8 cellular contexts compared by ENCODE assay signal in genomic region chr1:161119379-161120061, GRCh38. TPM values are rescaled to one million over a fixed set of nuclear protein-coding genes. Genes with fewer than 3 reads are reported as not detected.
A peak's percentile ranks its signal among the peaks of the same experiment; 100 is the strongest.
DNase-seq lines count a peak whose midpoint lies in the region; ATAC-seq and TF ChIP-seq lines count a peak whose summit lies in the region.

No MANE protein-coding gene starts in this region.

- no peaks in the 10 kb centered on the region for H3K27me3 Mint-ChIP-seq in activated T-helper 17 cell treated with anti-CD3 and anti-CD28 coated beads, Interleukin-2, amount 50 U/mL, for 72 hours

- no peaks in the 10 kb centered on the region for H3K9me2 ChIP-seq in PC-3 (replicated peaks; ENCODE audit: low read length)

- H3K4me3 ChIP-seq in DND-41 (ENCODE audit: low read depth in 1 of 2, low read length in 2 of 2) = peak overlapping the region in 1 of 2 experiments; percentile 87; a peak in 2 of 4 replicates
- H3K4me3 ChIP-seq in PC-3 (ENCODE audit: low read length) = peak overlapping the region; percentile 85; the same call in 1 of the 2 replicates
- H3K4me3 ChIP-seq in retinal pigment epithelial cell (ENCODE audit: low read length) = peak overlapping the region; percentile 2

- H3K4me2 ChIP-seq in DND-41 (ENCODE audit: insufficient read depth, low read length) (peak overlapping the region; percentile 75), PC-3 (ENCODE audit: low read length) (peak overlapping the region; percentile 83)

- peak; percentile 52 for TF ChIP-seq CTCF in DND-41 (IDR thresholded peaks at IDR 0.05; ENCODE audit: borderline replicate concordance, extremely low read depth, low read length, poor library complexity, severe bottlenecking)
- TF ChIP-seq CTCF in PC-3 (conservative IDR thresholded peaks at IDR 0.05; ENCODE audit: low read depth, low read length) = peak; percentile 72
- peak; percentile 56 for TF ChIP-seq CTCF in retinal pigment epithelial cell (conservative IDR thresholded peaks at IDR 0.05; ENCODE audit: low read depth, low read length)

- H3K4me1 ChIP-seq in DND-41 (ENCODE audit: insufficient read depth, low read length) = peaks cover 50% of the 10 kb centered on the region
- peaks cover 41% of the 10 kb centered on the region for H3K4me1 ChIP-seq in PC-3 (ENCODE audit: insufficient read depth, low read length)

- peak; percentile 50 for ATAC-seq in DND-41 (ENCODE audit: insufficient read depth, low read depth)
- ATAC-seq in PC-3 = peak; percentile 23
- ATAC-seq in activated T-helper 17 cell treated with anti-CD3 and anti-CD28 coated beads, Interleukin-2, amount 50 U/mL, for 72 hours (replicated peaks) = peak; percentile 64

- H3K36me3 Mint-ChIP-seq in activated T-helper 17 cell treated with anti-CD3 and anti-CD28 coated beads, Interleukin-2, amount 50 U/mL, for 72 hours (ENCODE audit: low read depth) = peaks cover 97% of the 10 kb centered on the region

- H3K27me3 ChIP-seq in DND-41 (ENCODE audit: insufficient read depth, low read length, poor library complexity) = no peaks in the 10 kb centered on the region
- H3K27me3 ChIP-seq in PC-3 (ENCODE audit: low read length) = no peaks in the 10 kb centered on the region

- peaks cover 29% of the 10 kb centered on the region for H4K20me1 ChIP-seq in DND-41 (ENCODE audit: insufficient read depth, low read length)
- peaks cover 9% of the 10 kb centered on the region for H4K20me1 ChIP-seq in PC-3 (ENCODE audit: low read length)

- H3F3A ChIP-seq in PC-3 (ENCODE audit: low read length, unreplicated experiment) = peaks cover 4% of the 10 kb centered on the region

- POLR2A ChIA-PET in HEK293T (lab: Yijun Ruan, JAX) (no interaction called here), PC-3 (lab: Charles Lee; ENCODE audit: unreplicated experiment) (no interaction called here)

- H3K9me3 ChIP-seq in DND-41 (ENCODE audit: insufficient read depth, low read length, severe bottlenecking) (no peaks in the 10 kb centered on the region), PC-3 (ENCODE audit: low read length) (no peaks in the 10 kb centered on the region)

- H3K4me3 Mint-ChIP-seq in activated T-helper 17 cell treated with anti-CD3 and anti-CD28 coated beads, Interleukin-2, amount 50 U/mL, for 72 hours = peak overlapping the region; percentile 93

- H3K27ac ChIP-seq in DND-41 (ENCODE audit: low read length) (no peak overlapping the region; the same call in 1 of the 2 replicates), PC-3 (ENCODE audit: low read length) (peak overlapping the region; percentile 77)

- BruUV-seq in PC-3 (replicated peaks; lab: Mats Ljungman, UMichigan) = no TSS peak

- H3K9ac ChIP-seq in DND-41 (ENCODE audit: low read depth, low read length) (peak overlapping the region; percentile 76; the same call in 1 of the 2 replicates), PC-3 (ENCODE audit: low read length) (peak overlapping the region; percentile 94; the same call in 1 of the 2 replicates)

- H3K36me3 ChIP-seq in DND-41 (ENCODE audit: insufficient read depth, low read length) (peaks cover 65% of the 10 kb centered on the region), PC-3 (ENCODE audit: low read depth, low read length) (peaks cover 48% of the 10 kb centered on the region)

- intact Hi-C loops in PC-3 (cut with micrococcal nuclease) = loop anchor here (1.0 to 10.0 kb wide), 3 partner anchors 13 to 95 kb away; partner anchors contain the start of genes DEDD, F11R and USP21

- peak; percentile 30 for DNase-seq in DND-41
- peak; percentile 71 for DNase-seq in HEK293T (ENCODE audit: extremely low spot score)
- peak; percentile 76 for DNase-seq in PC-3
- DNase-seq in foreskin melanocyte = peak; percentile 44
- DNase-seq in retinal pigment epithelial cell (ENCODE audit: low read depth) = peak; percentile 48
- DNase-seq in NCI-H2171 (lab: John Stamatoyannopoulos, UW) = no peak
- DNase-seq in SHP77 (lab: John Stamatoyannopoulos, UW) = no peak

- H3K27ac Mint-ChIP-seq in activated T-helper 17 cell treated with anti-CD3 and anti-CD28 coated beads, Interleukin-2, amount 50 U/mL, for 72 hours = peak overlapping the region; percentile 80

- no peak overlapping the region for H2AFZ ChIP-seq in DND-41 (ENCODE audit: low read depth, low read length)
- no peak overlapping the region for H2AFZ ChIP-seq in PC-3 (ENCODE audit: low read length)

- peaks cover 60% of the 10 kb centered on the region for H3K79me2 ChIP-seq in DND-41 (ENCODE audit: insufficient read depth, low read length)
- H3K79me2 ChIP-seq in PC-3 (ENCODE audit: low read length) = peaks cover 52% of the 10 kb centered on the region

- H3K9me3 Mint-ChIP-seq in activated T-helper 17 cell treated with anti-CD3 and anti-CD28 coated beads, Interleukin-2, amount 50 U/mL, for 72 hours = no peaks in the 10 kb centered on the region

- CTCF ChIA-PET in HEK293T (lab: Yijun Ruan, JAX) (no interaction called here), PC-3 (lab: Charles Lee) (no interaction called here)

- H3K4me1 Mint-ChIP-seq in activated T-helper 17 cell treated with anti-CD3 and anti-CD28 coated beads, Interleukin-2, amount 50 U/mL, for 72 hours = peaks cover 29% of the 10 kb centered on the region

TF ChIP-seq in HEK293T, 16 proteins besides CTCF, POLR2A, EP300 and RAD21:
- TF ChIP-seq L3MBTL2 (conservative IDR thresholded peaks at IDR 0.05) (0 out of 2 replicates have a peak, but pooled peaks have one; percentile 7), SP1 (IDR thresholded peaks at IDR 0.05) (no peak)

RNA-seq across cellular contexts. Expression of gene NIT1, which starts 1.6 kb away (rescaled TPM):
- 18.1 and 27.0 TPM in 2 replicates for total RNA-seq in PC-3 (2014; rRNA removed)
- 10 to 100 TPM; 38.9 to 74.6 TPM for total RNA-seq in activated T-helper 17 cell treated with anti-CD3 and anti-CD28 coated beads, Interleukin-2, amount 50 U/mL, for 72 hours

RNA-seq across cellular contexts. Expression of gene PFDN2, which starts 1.7 kb away (rescaled TPM):
- 174 and 197 TPM in 2 replicates for total RNA-seq in PC-3 (2014; rRNA removed)
- 100 to 1,000 TPM in 1 of 2 donors, 10 to 100 TPM in 1; 72.1 to 107 TPM for total RNA-seq in activated T-helper 17 cell treated with anti-CD3 and anti-CD28 coated beads, Interleukin-2, amount 50 U/mL, for 72 hours

RNA-seq across cellular contexts. Expression of gene DEDD, which starts 12.9 kb away (rescaled TPM):
- 23.4 and 39.2 TPM in 2 replicates for total RNA-seq in PC-3 (2014; rRNA removed)
- total RNA-seq in activated T-helper 17 cell treated with anti-CD3 and anti-CD28 coated beads, Interleukin-2, amount 50 U/mL, for 72 hours = 10 to 100 TPM; 39.9 to 41.3 TPM

RNA-seq across cellular contexts. Expression of gene KLHDC9, which starts 21.4 kb away (rescaled TPM):
- total RNA-seq in PC-3 (2014; rRNA removed) = 3.2 and 3.3 TPM in 2 replicates
- total RNA-seq in activated T-helper 17 cell treated with anti-CD3 and anti-CD28 coated beads, Interleukin-2, amount 50 U/mL, for 72 hours = not detected

RNA-seq across cellular contexts. Expression of gene NECTIN4, which starts 30.2 kb away (rescaled TPM):
- 6.8 and 7.0 TPM in 2 replicates for total RNA-seq in PC-3 (2014; rRNA removed)
- under 1 TPM; 0.22 to 0.32 TPM for total RNA-seq in activated T-helper 17 cell treated with anti-CD3 and anti-CD28 coated beads, Interleukin-2, amount 50 U/mL, for 72 hours

Comparison
In these comparisons a context has a peak if more than half of its experiments do, and no peak if none do; other contexts are left out.
1. DNase-seq: peak in DND-41 (single experiment), HEK293T (single experiment), PC-3 (single experiment), foreskin melanocyte (single experiment) and retinal pigment epithelial cell (single experiment); none in NCI-H2171 (single experiment) and SHP77 (0 of 2).
2. Peak in every context shown above with its lines, with median percentiles within 50 percentile points of each other: ATAC-seq and CTCF ChIP-seq.